In the genomic region with DNA sequence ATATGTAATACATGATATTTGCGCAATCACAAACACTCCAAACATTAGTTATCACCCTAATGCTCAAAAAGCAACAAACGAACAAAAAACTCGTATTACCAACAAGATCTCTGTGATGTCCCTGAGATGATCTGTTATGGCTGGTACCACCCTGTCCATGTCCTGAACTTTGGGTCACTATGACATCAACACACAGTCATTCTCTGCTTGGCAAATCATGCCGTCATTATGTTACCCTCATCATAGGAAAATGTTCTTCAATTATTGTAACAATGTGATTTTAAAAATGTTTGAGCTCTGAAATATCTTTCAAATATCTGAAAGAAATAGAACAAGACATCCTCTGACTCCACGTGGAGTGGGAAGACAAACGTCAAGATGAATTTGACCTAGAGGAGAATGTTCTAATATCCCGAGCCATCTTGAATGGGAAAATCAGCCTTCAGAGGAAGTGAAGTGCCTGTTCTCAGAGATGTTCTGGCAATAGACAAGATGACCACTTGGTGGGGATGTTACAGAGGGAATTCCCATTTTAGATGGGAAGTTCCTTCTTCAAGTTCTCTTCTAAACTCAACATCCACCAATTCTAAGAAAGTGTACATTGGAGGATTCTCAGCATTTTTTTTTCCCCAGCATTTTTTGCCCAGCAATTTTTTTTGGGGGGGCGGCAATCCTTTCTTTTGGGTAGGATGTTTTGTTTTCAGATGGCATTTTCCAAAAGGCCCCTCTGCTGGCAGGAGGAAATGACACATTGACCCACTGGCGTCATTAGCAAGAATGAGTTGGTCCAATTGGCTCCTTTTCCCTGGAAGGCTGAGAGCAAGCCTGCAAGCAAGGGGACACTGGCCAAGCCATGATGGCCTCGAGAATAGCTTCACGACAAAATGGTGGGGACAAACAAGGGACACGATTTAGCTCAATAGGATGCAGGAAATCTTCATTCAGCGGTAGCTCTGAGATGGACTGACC, we compare ENCODE assay signal across 10 cellular contexts. TPM values are rescaled to one million over a fixed set of nuclear protein-coding genes. Genes with fewer than 3 reads are reported as not detected.
DNase-seq lines count a peak whose midpoint lies in the region; ATAC-seq and TF ChIP-seq lines count a peak whose summit lies in the region.
"Had no signal": no experiment of that assay in that cellular context is flagged by ENCODE, and none has a peak within 500 bp of the region (broad histone marks: within the 10 kb centered on the region; RNA-seq: fewer than 3 reads in every experiment).

No MANE protein-coding gene starts in this region.

- H3K4me3 ChIP-seq in WERI-Rb-1 (ENCODE audit: low read depth, low read length) (no peak overlapping the region), left lung (no peak overlapping the region)

- H3K9me3 ChIP-seq in WERI-Rb-1 (ENCODE audit: severe bottlenecking) (no peaks in the 10 kb centered on the region), left lung (no peaks in the 10 kb centered on the region)

- H3K27me3 ChIP-seq in WERI-Rb-1 (ENCODE audit: insufficient read depth, low read depth, severe bottlenecking) (no peaks in the 10 kb centered on the region), left lung (no peaks in the 10 kb centered on the region)

- no peaks in the 10 kb centered on the region for H3K4me1 ChIP-seq in left lung

- DNase-seq in Daoy (ENCODE audit: low read depth) (peak; percentile 55), LHCN-M2 (ENCODE audit: low read depth) (peak; percentile 76), WERI-Rb-1 (peak; percentile 15), left lung (no peak), GM19240 (ENCODE audit: insufficient read length, low spot score) (no peak), T-helper 9 cell (no peak)

- H3K27ac ChIP-seq in WERI-Rb-1 (no peak overlapping the region), left lung (no peak overlapping the region)

- H3K36me3 ChIP-seq in WERI-Rb-1 (no peaks in the 10 kb centered on the region), left lung (no peaks in the 10 kb centered on the region)

- intact Hi-C loops in left lung (cut with DNase I) = loop anchor here in 1 of 2 donors (5.0 kb wide), 1 partner anchor 201 kb away; no protein-coding TSS in a partner anchor

- peak; percentile 70 for ATAC-seq in left lung
- no peak for ATAC-seq in HG03097 (IDR thresholded peaks at IDR 0.05; ENCODE audit: low FRiP score, unreplicated experiment)
- ATAC-seq in GM19328 (IDR thresholded peaks at IDR 0.05; ENCODE audit: unreplicated experiment) = no peak
- ATAC-seq: naive thymus-derived CD4-positive, alpha-beta T cell had no signal

- peak; percentile 39 for TF ChIP-seq CTCF in WERI-Rb-1 (IDR thresholded peaks at IDR 0.05; ENCODE audit: low read depth, low read length)
- peak; percentile 25 to 41 for TF ChIP-seq CTCF in left lung (IDR thresholded peaks at IDR 0.05)

RNA-seq across cellular contexts. Expression of a gene that starts 3.7 kb away (rescaled TPM):
- 0.45 and 0.69 TPM in 2 replicates for total RNA-seq in Daoy (2014; rRNA removed; shearing (Covaris generic))
- total RNA-seq in LHCN-M2 (2014; rRNA removed) (3.0 and 6.5 TPM in 2 replicates), left lung (under 1 TPM; 0.55 to 0.86 TPM)
- polyA plus RNA-seq in LHCN-M2 (2012) = 1.5 TPM
- total RNA-seq: naive thymus-derived CD4-positive, alpha-beta T cell; T-helper 1 cell treated with Interleukin-12 subunit alpha and Interleukin-12 subunit beta and Interleukin-4 antibody, amounts not matched to agents 30 ng/mL and 1 ng/mL, for 36 hours had no signal
- polyA plus RNA-seq: naive thymus-derived CD4-positive, alpha-beta T cell had no signal

RNA-seq across cellular contexts. Expression of a gene that starts 20.1 kb away (rescaled TPM):
- 1.5 and 1.6 TPM in 2 replicates for total RNA-seq in Daoy (2014; rRNA removed; shearing (Covaris generic))
- total RNA-seq in LHCN-M2 (2014; rRNA removed) = 0.38 and 0.80 TPM in 2 replicates
- 2.7 TPM for polyA plus RNA-seq in LHCN-M2 (2012)
- total RNA-seq in left lung = 1 to 10 TPM; 8.8 to 9.3 TPM

Comparison
In these comparisons a context has a peak if more than half of its experiments do, and no peak if none do; other contexts are left out.
1. DNase-seq: peak in Daoy (single experiment), LHCN-M2 (single experiment) and WERI-Rb-1 (single experiment); none in left lung (0 of 2), GM19240 (single experiment) and T-helper 9 cell (single experiment).